ENCODE assay signal across 17 cellular contexts in the genomic region with DNA sequence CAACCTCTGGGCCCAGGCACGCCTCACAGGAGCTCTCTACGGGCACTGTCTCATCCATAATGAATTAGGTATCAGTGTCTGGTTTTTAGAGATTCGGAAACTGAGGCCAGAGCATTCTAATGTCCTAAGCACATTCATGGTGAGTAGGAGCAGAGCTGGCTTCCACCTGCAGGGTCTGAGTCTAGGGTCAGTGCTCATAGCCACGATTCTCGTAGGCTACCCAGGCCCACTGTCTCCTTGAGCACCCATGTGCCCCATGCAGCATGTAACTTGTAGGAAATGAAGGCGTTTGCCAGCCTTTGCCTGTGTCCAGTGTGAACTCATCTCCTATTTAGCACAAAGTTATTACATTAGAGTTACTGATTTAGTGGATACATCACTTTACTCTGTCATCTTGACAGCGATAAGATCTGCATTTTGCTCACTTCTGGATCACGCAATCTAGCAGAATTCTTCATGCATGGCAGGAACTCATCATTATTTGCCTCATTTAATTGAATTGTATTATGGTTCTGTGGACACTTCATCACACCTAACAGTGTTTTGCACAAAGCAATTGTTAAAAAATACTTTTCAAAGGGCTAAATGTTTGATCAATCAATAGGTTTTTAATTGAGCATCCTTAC.
DNase-seq lines count a peak whose midpoint lies in the region; ATAC-seq, FAIRE-seq and TF ChIP-seq lines count a peak whose summit lies in the region.
"Had no signal": no experiment of that assay in that cellular context is flagged by ENCODE, and none has a peak within 500 bp of the region (broad histone marks: within the 10 kb centered on the region; RNA-seq: fewer than 3 reads in every experiment).

No MANE protein-coding gene starts in this region.

- no peaks in the 10 kb centered on the region for H3K4me1 Mint-ChIP-seq in activated CD4-positive, alpha-beta memory T cell treated with anti-CD3 and anti-CD28 coated beads, Interleukin-2, amount 10 ng/mL, durations not matched to agents 7 days and 5 days
- H3K4me1 Mint-ChIP-seq: CD4-positive, alpha-beta memory T cell had no signal

- peak overlapping the region; percentile 26; the same call in 1 of the 2 replicates for H3K9ac ChIP-seq in PC-3 (ENCODE audit: low read length)

- no peaks in the 10 kb centered on the region for H3K9me3 Mint-ChIP-seq in activated CD4-positive, alpha-beta memory T cell treated with anti-CD3 and anti-CD28 coated beads, Interleukin-2, amount 10 ng/mL, durations not matched to agents 7 days and 5 days

- H4K20me1 ChIP-seq in PC-3 (ENCODE audit: low read length) = no peaks in the 10 kb centered on the region

- H3F3A ChIP-seq in PC-3 (ENCODE audit: low read length, unreplicated experiment) = no peaks in the 10 kb centered on the region

- H3K9me3 ChIP-seq in PC-3 (ENCODE audit: low read length) = no peaks in the 10 kb centered on the region
- H3K9me3 ChIP-seq: BE2C had no signal

- peak overlapping the region; percentile 64 for H3K4me2 ChIP-seq in PC-3 (ENCODE audit: low read length)
- H3K4me2 ChIP-seq: A549, GM23338 had no signal

- H3K36me3 ChIP-seq in PC-3 (ENCODE audit: low read depth, low read length) = no peaks in the 10 kb centered on the region
- H3K36me3 ChIP-seq: BE2C had no signal

- no peak overlapping the region for H3K27ac Mint-ChIP-seq in activated CD4-positive, alpha-beta memory T cell treated with anti-CD3 and anti-CD28 coated beads, Interleukin-2, amount 10 ng/mL, durations not matched to agents 7 days and 5 days
- H3K27ac Mint-ChIP-seq: CD4-positive, alpha-beta memory T cell; GM23338; H9 had no signal

- BruUV-seq in PC-3 (replicated peaks; lab: Mats Ljungman, UMichigan) = no TSS peak

- H3K27me3 ChIP-seq in PC-3 (ENCODE audit: low read length) = no peaks in the 10 kb centered on the region
- H3K27me3 ChIP-seq: BE2C had no signal

- no peak overlapping the region for H3K4me3 ChIP-seq in PC-3 (ENCODE audit: low read length)
- H3K4me3 ChIP-seq: A549, GM23338 had no signal

- H3K27me3 Mint-ChIP-seq in activated CD4-positive, alpha-beta memory T cell treated with anti-CD3 and anti-CD28 coated beads, Interleukin-2, amount 10 ng/mL, durations not matched to agents 7 days and 5 days = peaks cover 3% of the 10 kb centered on the region

- peak; percentile 65 for FAIRE-seq in islet of Langerhans (lab: Jason Lieb, UNC)
- FAIRE-seq: A549, D721Med, G401.6, GM12891, HepG2 had no signal

- no peak for ATAC-seq in PC-3
- ATAC-seq: GM23338, HepG2 had no signal

- peaks cover 24% of the 10 kb centered on the region for H3K4me1 ChIP-seq in PC-3 (ENCODE audit: insufficient read depth, low read length)
- H3K4me1 ChIP-seq: A549 had no signal

- DNase-seq in PC-3 = no peak
- peak; percentile 64 for DNase-seq in SK-N-DZ (ENCODE audit: low spot score)
- no peak for DNase-seq in Kasumi-1 (lab: John Stamatoyannopoulos, UW)
- DNase-seq in nucleus accumbens (lab: John Stamatoyannopoulos, UW) = no peak
- no peak for DNase-seq in activated CD4-positive, alpha-beta memory T cell treated with anti-CD3 and anti-CD28 coated beads, Interleukin-2, amount 10 ng/mL, durations not matched to agents 7 days and 5 days
- DNase-seq: CD4-positive, alpha-beta memory T cell; EL; H9 had no signal

- intact Hi-C loops in PC-3 (cut with micrococcal nuclease) = no loop called here

- H3K79me2 ChIP-seq in PC-3 (ENCODE audit: low read length) = no peaks in the 10 kb centered on the region

- H2AFZ ChIP-seq in PC-3 (ENCODE audit: low read length) = no peak overlapping the region
- H2AFZ ChIP-seq: GM23338 had no signal

- H3K4me3 Mint-ChIP-seq in activated CD4-positive, alpha-beta memory T cell treated with anti-CD3 and anti-CD28 coated beads, Interleukin-2, amount 10 ng/mL, durations not matched to agents 7 days and 5 days = no peak overlapping the region
- H3K4me3 Mint-ChIP-seq: CD4-positive, alpha-beta memory T cell; GM23338; H9 had no signal

- H3K36me3 Mint-ChIP-seq in activated CD4-positive, alpha-beta memory T cell treated with anti-CD3 and anti-CD28 coated beads, Interleukin-2, amount 10 ng/mL, durations not matched to agents 7 days and 5 days (ENCODE audit: low read depth) = no peaks in the 10 kb centered on the region
- H3K36me3 Mint-ChIP-seq: CD4-positive, alpha-beta memory T cell had no signal

- CTCF ChIA-PET in PC-3 (lab: Charles Lee) = no interaction called here
- CTCF ChIA-PET in activated CD4-positive, alpha-beta memory T cell treated with anti-CD3 and anti-CD28 coated beads, Interleukin-2, amount 10 ng/mL, durations not matched to agents 7 days and 5 days (lab: Charles Lee) = no interaction called here

- H3K9me2 ChIP-seq in PC-3 (replicated peaks; ENCODE audit: low read length) = no peaks in the 10 kb centered on the region

- peak overlapping the region; percentile 83 for H3K27ac ChIP-seq in PC-3 (ENCODE audit: low read length)
- H3K27ac ChIP-seq: A549, C4-2B had no signal

- TF ChIP-seq CTCF in PC-3 (conservative IDR thresholded peaks at IDR 0.05; ENCODE audit: low read depth, low read length) = no peak

- POLR2A ChIA-PET in PC-3 (lab: Charles Lee; ENCODE audit: unreplicated experiment) = no interaction called here
- POLR2A ChIA-PET in activated CD4-positive, alpha-beta memory T cell treated with anti-CD3 and anti-CD28 coated beads, Interleukin-2, amount 10 ng/mL, durations not matched to agents 7 days and 5 days (lab: Charles Lee) = no interaction called here
